5 cellular contexts compared by ENCODE assay signal in genomic region chr15:28854578-28854977, GRCh38. TPM values are rescaled to one million over a fixed set of nuclear protein-coding genes. Genes with fewer than 3 reads are reported as not detected.
"Had no signal": no experiment of that assay in that cellular context is flagged by ENCODE, and none has a peak within 500 bp of the region (broad histone marks: within the 10 kb centered on the region; RNA-seq: fewer than 3 reads in every experiment).

No MANE protein-coding gene starts in this region.

RNA-seq across cellular contexts. Expression of gene GOLGA6L7, which starts 6.1 kb away (rescaled TPM):
- total RNA-seq: HepG2, HT-29, HT1080, IMR-90 had no signal
- polyA plus RNA-seq: HepG2, IgD-negative memory B cell, IMR-90 had no signal

RNA-seq across cellular contexts. Expression of gene APBA2, which starts 31.2 kb away (rescaled TPM):
- total RNA-seq: HT-29 had no signal
